ENCODE assay signal across 14 cellular contexts in genomic region chr1:120859582-120860234, GRCh38. TPM values are rescaled to one million over a fixed set of nuclear protein-coding genes. Genes with fewer than 3 reads are reported as not detected.
DNase-seq lines count a peak whose midpoint lies in the region; ATAC-seq and TF ChIP-seq lines count a peak whose summit lies in the region.
"Not testable (repeated sequence)": the region's sequence is repeated elsewhere in the genome, so short reads cannot be mapped to it uniquely, and the experiment has no call there.
"Had no signal": no experiment of that assay in that cellular context is flagged by ENCODE, and none has a peak within 500 bp of the region (broad histone marks: within the 10 kb centered on the region; RNA-seq: fewer than 3 reads in every experiment).

No MANE protein-coding gene starts in this region.

- H2BK15ac ChIP-seq in mesenchymal stem cell (ENCODE audit: low read depth, poor library complexity, severe bottlenecking), result not testable (repeated sequence)

- CTCF ChIA-PET in activated CD8-positive, alpha-beta memory T cell treated with anti-CD3 and anti-CD28 coated beads, Interleukin-2, amount 10 ng/mL, durations not matched to agents 7 days and 5 days (lab: Charles Lee); mammary epithelial cell (lab: Charles Lee; ENCODE audit: low non-redundant PET): not testable (repeated sequence)

- H3K4me3 ChIP-seq in mammary epithelial cell (replicated peaks in 1 of 3; ENCODE audit: insufficient read depth in 1 of 3, low read depth in 2 of 3, low read length in 3 of 3); fibroblast of lung (replicated peaks in 1 of 4; ENCODE audit: control extremely low read depth in 1 of 4, insufficient read depth in 1 of 4, low read depth in 3 of 4, low read length in 4 of 4); mesenchymal stem cell (ENCODE audit: insufficient read depth in 1 of 2, low read depth in 1 of 2, low read length in 2 of 2): not testable (repeated sequence)

- intact Hi-C loops in mammary epithelial cell (cut with micrococcal nuclease), result not testable (repeated sequence)

- not testable (repeated sequence) for H2BK120ac ChIP-seq in mesenchymal stem cell (ENCODE audit: low read depth, low read length)

- H3K9me3 ChIP-seq in mammary epithelial cell (replicated peaks; ENCODE audit: insufficient read depth, low read length); fibroblast of lung (ENCODE audit: control insufficient read depth, insufficient read depth, low read depth, low read length); mesenchymal stem cell (ENCODE audit: control insufficient read depth, low read length): not testable (repeated sequence)

- not testable (repeated sequence) for H4K20me1 ChIP-seq in mammary epithelial cell (ENCODE audit: insufficient read depth, low read length); fibroblast of lung (ENCODE audit: control insufficient read depth, extremely low read depth, insufficient read depth, low read length)

- DNase-seq in EH (ENCODE audit: low read depth), result peak; percentile 27
- DNase-seq in LHCN-M2 (ENCODE audit: low read depth), result peak; percentile 44
- DNase-seq in RKO (ENCODE audit: low spot score), result peak; percentile 20
- not testable (repeated sequence) for DNase-seq in activated CD8-positive, alpha-beta memory T cell treated with anti-CD3 and anti-CD28 coated beads, Interleukin-2, amount 10 ng/mL, durations not matched to agents 7 days and 5 days
- DNase-seq in mammary epithelial cell, result peak; percentile 53
- DNase-seq in fibroblast of lung (ENCODE audit: low read depth in 2 of 2), result peak; percentile 13 to 74
- peak; percentile 45 for DNase-seq in mesenchymal stem cell

- H3K27me3 Mint-ChIP-seq in activated CD8-positive, alpha-beta memory T cell treated with anti-CD3 and anti-CD28 coated beads, Interleukin-2, amount 10 ng/mL, durations not matched to agents 7 days and 5 days, result not testable (repeated sequence)

- in situ Hi-C loops in mammary epithelial cell (cut with MboI; ENCODE audit: low sequenced_read_pairs in 2 of 2), result not testable (repeated sequence)

- not testable (repeated sequence) for H3K4me3 Mint-ChIP-seq in activated CD8-positive, alpha-beta memory T cell treated with anti-CD3 and anti-CD28 coated beads, Interleukin-2, amount 10 ng/mL, durations not matched to agents 7 days and 5 days

- H3K4me1 ChIP-seq in mammary epithelial cell (ENCODE audit: insufficient read depth, low read length); fibroblast of lung (ENCODE audit: control insufficient read depth, extremely low read depth, insufficient read depth, low read length); mesenchymal stem cell (ENCODE audit: control insufficient read depth, insufficient read depth, low read depth, low read length): not testable (repeated sequence)

- not testable (repeated sequence) for H2BK5ac ChIP-seq in mesenchymal stem cell (ENCODE audit: low read depth, low read length, poor library complexity, severe bottlenecking)

- not testable (repeated sequence) for H3K18ac ChIP-seq in mesenchymal stem cell (ENCODE audit: low read depth in 1 of 2, low read length in 2 of 2)

- H3K36me3 Mint-ChIP-seq in activated CD8-positive, alpha-beta memory T cell treated with anti-CD3 and anti-CD28 coated beads, Interleukin-2, amount 10 ng/mL, durations not matched to agents 7 days and 5 days, result not testable (repeated sequence)

- 15% methylated on average over 3 of the region's 8 CpGs for WGBS in mammary epithelial cell (ENCODE audit: low coverage, missing lambda C conversion rate)
- WGBS in mesenchymal stem cell, result no CpG with 5 or more reads among the region's 8 CpGs

- H3K9me3 Mint-ChIP-seq in activated CD8-positive, alpha-beta memory T cell treated with anti-CD3 and anti-CD28 coated beads, Interleukin-2, amount 10 ng/mL, durations not matched to agents 7 days and 5 days (ENCODE audit: low read depth), result not testable (repeated sequence)

- not testable (repeated sequence) for H3K4ac ChIP-seq in mesenchymal stem cell (ENCODE audit: low read depth in 1 of 2, low read length in 2 of 2)

- BruUV-seq in mammary epithelial cell (replicated peaks; lab: Mats Ljungman, UMichigan), result not testable (repeated sequence)

- not testable (repeated sequence) for H3K23ac ChIP-seq in mesenchymal stem cell (ENCODE audit: low read length in 2 of 2)

- peak overlapping the region; percentile 24 for H3K27ac Mint-ChIP-seq in activated CD8-positive, alpha-beta memory T cell treated with anti-CD3 and anti-CD28 coated beads, Interleukin-2, amount 10 ng/mL, durations not matched to agents 7 days and 5 days

- not testable (repeated sequence) for H3K4me2 ChIP-seq in mammary epithelial cell (ENCODE audit: insufficient read depth, low read depth, low read length); fibroblast of lung (ENCODE audit: extremely low read depth, insufficient read depth, low read length); mesenchymal stem cell (ENCODE audit: low read length, poor library complexity, severe bottlenecking)

- ATAC-seq in activated CD8-positive, alpha-beta memory T cell treated with anti-CD3 and anti-CD28 coated beads, Interleukin-2, amount 10 ng/mL, durations not matched to agents 7 days and 5 days, result peak; percentile 53

- TF ChIP-seq CTCF in mammary epithelial cell (conservative IDR thresholded peaks at IDR 0.05 in 1 of 2, IDR thresholded peaks at IDR 0.05 in 1 of 2; ENCODE audit: extremely low read depth in 1 of 2, insufficient read depth in 1 of 2, low read depth in 1 of 2, low read length in 2 of 2); fibroblast of lung (conservative IDR thresholded peaks at IDR 0.05 in 1 of 2, IDR thresholded peaks at IDR 0.05 in 1 of 2; ENCODE audit: low read depth in 1 of 2, low read length in 2 of 2): not testable (repeated sequence)

- dilution Hi-C loops in mammary epithelial cell (cut with HindIII; ENCODE audit: low sequenced_read_pairs), result not testable (repeated sequence)

- not testable (repeated sequence) for H2BK12ac ChIP-seq in mesenchymal stem cell (ENCODE audit: low read length in 2 of 2)

- H4K91ac ChIP-seq in mesenchymal stem cell (ENCODE audit: low read length), result not testable (repeated sequence)

- not testable (repeated sequence) for H3K36me3 ChIP-seq in mammary epithelial cell (ENCODE audit: insufficient read depth, low read length); fibroblast of lung (ENCODE audit: control insufficient read depth, insufficient read depth, low read length); mesenchymal stem cell (ENCODE audit: control insufficient read depth in 1 of 2, insufficient read depth in 2 of 2, low read depth in 1 of 2, low read length in 2 of 2)

- not testable (repeated sequence) for H3K27me3 ChIP-seq in mammary epithelial cell (ENCODE audit: insufficient read depth, low read length); fibroblast of lung (ENCODE audit: control insufficient read depth, insufficient read depth, low read length); mesenchymal stem cell (ENCODE audit: control insufficient read depth in 1 of 2, insufficient read depth in 1 of 2, low read length in 2 of 2)

- peaks cover 16% of the 10 kb centered on the region for H3K4me1 Mint-ChIP-seq in activated CD8-positive, alpha-beta memory T cell treated with anti-CD3 and anti-CD28 coated beads, Interleukin-2, amount 10 ng/mL, durations not matched to agents 7 days and 5 days

- not testable (repeated sequence) for H3K27ac ChIP-seq in mammary epithelial cell (ENCODE audit: insufficient read depth, low read depth, low read length); fibroblast of lung (ENCODE audit: insufficient read depth, low read length); mesenchymal stem cell (ENCODE audit: low read length, poor library complexity, severe bottlenecking)

- not testable (repeated sequence) for H2AK5ac ChIP-seq in mesenchymal stem cell (ENCODE audit: low read length, severe bottlenecking)

- H4K8ac ChIP-seq in mesenchymal stem cell (ENCODE audit: low read length), result not testable (repeated sequence)

- not testable (repeated sequence) for H3K79me2 ChIP-seq in mammary epithelial cell (ENCODE audit: insufficient read depth, low read length); fibroblast of lung (ENCODE audit: control insufficient read depth, insufficient read depth, low read length)

- H2AFZ ChIP-seq in mammary epithelial cell (ENCODE audit: low read depth, low read length); fibroblast of lung (ENCODE audit: low read length); mesenchymal stem cell (ENCODE audit: low read depth, low read length): not testable (repeated sequence)

- not testable (repeated sequence) for H3K14ac ChIP-seq in mesenchymal stem cell (ENCODE audit: low read length in 2 of 2)

- not testable (repeated sequence) for H3K79me1 ChIP-seq in mesenchymal stem cell (replicated peaks; ENCODE audit: low read length, poor library complexity, severe bottlenecking)

- not testable (repeated sequence) for H3K9ac ChIP-seq in mammary epithelial cell (ENCODE audit: insufficient read depth, low read length); fibroblast of lung (ENCODE audit: insufficient read depth, low read length); mesenchymal stem cell (ENCODE audit: low read length)

RNA-seq across cellular contexts. Expression of gene PPIAL4A, which starts 29.9 kb away (rescaled TPM):
- total RNA-seq in LHCN-M2 (2014; rRNA removed) (not detected in 2 replicates), mammary epithelial cell (not detected), fibroblast of lung (not detected in 2 replicates)
- polyA plus RNA-seq in LHCN-M2 (2012), result not detected
- total RNA-seq in activated CD8-positive, alpha-beta memory T cell treated with anti-CD3 and anti-CD28 coated beads, Interleukin-2, amount 10 ng/mL, durations not matched to agents 7 days and 5 days, result not detected
- polyA plus RNA-seq in mammary epithelial cell (not detected), fibroblast of lung (not detected in 2 replicates)
- polyA minus RNA-seq in mammary epithelial cell (not detected), fibroblast of lung (ENCODE audit: low replicate concordance) (not detected in 2 replicates)
- not detected in 2 replicates for polyA plus RNA-seq in fibroblast of lung (2012)
- not detected for polyA plus RNA-seq in mesenchymal stem cell (2013, experiment 1 of 2)
- polyA plus RNA-seq in mesenchymal stem cell (2013, experiment 2 of 2), result not detected
- total RNA-seq: Caco-2; CD4-positive, alpha-beta T cell; GM12878; H9; HT-29; Right ventricle myocardium superior had no signal
- polyA plus RNA-seq: BJ, GM12878 had no signal
